In genomic region chr5:1246711-1247431, GRCh38 we compare ENCODE assay signal across 8 cellular contexts. TPM values are rescaled to one million over a fixed set of nuclear protein-coding genes. Genes with fewer than 3 reads are reported as not detected.
DNase-seq lines count a peak whose midpoint lies in the region; ATAC-seq and TF ChIP-seq lines count a peak whose summit lies in the region.

No MANE protein-coding gene starts in this region.

- H3K27me3 ChIP-seq in Karpas-422 (ENCODE audit: low read length) (no peaks in the 10 kb centered on the region), adipocyte (replicated peaks; ENCODE audit: control insufficient read depth, insufficient read depth, low read length) (peaks cover 23% of the 10 kb centered on the region), right lobe of liver (no peaks in the 10 kb centered on the region)
- no peaks in the 10 kb centered on the region for H3K27me3 ChIP-seq in CD4-positive, alpha-beta memory T cell (ENCODE audit: insufficient read depth, low read length)

- POLR2A ChIA-PET in CD4-positive, alpha-beta memory T cell (lab: Charles Lee; ENCODE audit: partially characterized antibody) = no interaction called here

- H3K4me1 ChIP-seq in Karpas-422 (ENCODE audit: low read length) = no peaks in the 10 kb centered on the region
- no peaks in the 10 kb centered on the region for H3K4me1 ChIP-seq in adipocyte (ENCODE audit: control insufficient read depth, insufficient read depth, low read length)
- no peaks in the 10 kb centered on the region for H3K4me1 ChIP-seq in right lobe of liver
- no peaks in the 10 kb centered on the region for H3K4me1 ChIP-seq in CD4-positive, alpha-beta memory T cell (ENCODE audit: insufficient read depth, low read length)

- 16% methylated on average over 28 of the region's 43 CpGs for WGBS in right lobe of liver (ENCODE audit: insufficient coverage, low coverage, low lambda C conversion rate, missing lambda C conversion rate)

- H3K4me2 ChIP-seq in Karpas-422 (ENCODE audit: low read depth, low read length, poor library complexity, severe bottlenecking) = no peak overlapping the region

- ATAC-seq in right lobe of liver = peak; percentile 18 to 65 (median 50)
- no peak for ATAC-seq in GM19397 (IDR thresholded peaks at IDR 0.05; ENCODE audit: unreplicated experiment)
- no peak for ATAC-seq in GM21526 (IDR thresholded peaks at IDR 0.05; ENCODE audit: low FRiP score, unreplicated experiment)

- H3K4me1 Mint-ChIP-seq in CD4-positive, alpha-beta memory T cell = peaks cover 0 to 3% (median 0%) of the 10 kb centered on the region in 4 donors

- peak overlapping the region in 1 of 7 donors; percentile 30 for H3K27ac Mint-ChIP-seq in CD4-positive, alpha-beta memory T cell

- no peaks in the 10 kb centered on the region for H4K20me1 ChIP-seq in Karpas-422 (ENCODE audit: insufficient read depth, low read depth, low read length)

- intact Hi-C loops in right lobe of liver (cut with DNase I) = no loop called here
- intact Hi-C loops in CD4-positive, alpha-beta memory T cell (cut with micrococcal nuclease) = no loop called here

- H3K36me3 ChIP-seq in Karpas-422 (ENCODE audit: insufficient read depth, low read length) = no peaks in the 10 kb centered on the region
- no peaks in the 10 kb centered on the region for H3K36me3 ChIP-seq in adipocyte (ENCODE audit: control insufficient read depth, insufficient read depth, low read length, severe bottlenecking)
- H3K36me3 ChIP-seq in right lobe of liver = no peaks in the 10 kb centered on the region
- H3K36me3 ChIP-seq in CD4-positive, alpha-beta memory T cell (ENCODE audit: insufficient read depth, low read length) = no peaks in the 10 kb centered on the region

- H3K9me3 ChIP-seq in Karpas-422 (ENCODE audit: low read length) (no peaks in the 10 kb centered on the region), adipocyte (ENCODE audit: control insufficient read depth, low read length) (no peaks in the 10 kb centered on the region), right lobe of liver (no peaks in the 10 kb centered on the region)
- H3K9me3 ChIP-seq in CD4-positive, alpha-beta memory T cell (ENCODE audit: control insufficient read depth in 1 of 2, low read length in 2 of 2) = no peaks in the 10 kb centered on the region

- no peak overlapping the region for H2AFZ ChIP-seq in Karpas-422 (ENCODE audit: low read length)

- H3K9me2 ChIP-seq in Karpas-422 (replicated peaks; ENCODE audit: insufficient read depth, low read length) = no peaks in the 10 kb centered on the region

- DNase-seq in DMS79 (lab: John Stamatoyannopoulos, UW) = peak; percentile 46
- DNase-seq in Karpas-422 = peak; percentile 61
- peak; percentile 35 for DNase-seq in adipocyte (ENCODE audit: low read depth)
- peak in 2 of 3 donors; percentile 42 to 55 for DNase-seq in right lobe of liver
- no peak for DNase-seq in CD4-positive, alpha-beta memory T cell
- no peak for DNase-seq in NCI-H1694 (lab: John Stamatoyannopoulos, UW)

- H3K36me3 Mint-ChIP-seq in CD4-positive, alpha-beta memory T cell = no peaks in the 10 kb centered on the region

- TF ChIP-seq POLR2A in right lobe of liver (IDR thresholded peaks at IDR 0.05) = no peak

- peaks cover 0 to 6% of the 10 kb centered on the region in 2 donors for H3K27me3 Mint-ChIP-seq in CD4-positive, alpha-beta memory T cell

- TF ChIP-seq CTCF in right lobe of liver (IDR thresholded peaks at IDR 0.05) = no peak

- H3K4me3 Mint-ChIP-seq in CD4-positive, alpha-beta memory T cell = no peak overlapping the region

- H3K9ac ChIP-seq in Karpas-422 (ENCODE audit: low read length) (no peak overlapping the region), adipocyte (ENCODE audit: low read length) (no peak overlapping the region)

- H3K79me2 ChIP-seq in Karpas-422 (ENCODE audit: low read length) = no peaks in the 10 kb centered on the region

- no peaks in the 10 kb centered on the region for H3K9me3 Mint-ChIP-seq in CD4-positive, alpha-beta memory T cell

- CTCF ChIA-PET in CD4-positive, alpha-beta memory T cell (lab: Charles Lee; ENCODE audit: partially characterized antibody) = no interaction called here

- H3K27ac ChIP-seq in Karpas-422 (ENCODE audit: low read length) (no peak overlapping the region), right lobe of liver (no peak overlapping the region)
- no peak overlapping the region for H3K27ac ChIP-seq in CD4-positive, alpha-beta memory T cell (ENCODE audit: low read depth, low read length)

- H3K4me3 ChIP-seq in Karpas-422 (ENCODE audit: low read length) (no peak overlapping the region), adipocyte (ENCODE audit: low read length) (no peak overlapping the region), right lobe of liver (no peak overlapping the region)
- H3K4me3 ChIP-seq in CD4-positive, alpha-beta memory T cell (ENCODE audit: low read length in 2 of 2) = no peak overlapping the region

RNA-seq across cellular contexts. Expression of gene SLC6A18, which starts 21.7 kb away (rescaled TPM):
- total RNA-seq in Karpas-422 (2014; rRNA removed; shearing (Covaris generic); ENCODE audit: low replicate concordance) = not detected in 2 replicates
- not detected for total RNA-seq in right lobe of liver
- total RNA-seq in CD4-positive, alpha-beta memory T cell = not detected
- polyA plus RNA-seq in CD4-positive, alpha-beta memory T cell = not detected

RNA-seq across cellular contexts. Expression of gene SLC6A19, which starts 45.5 kb away (rescaled TPM):
- total RNA-seq in Karpas-422 (2014; rRNA removed; shearing (Covaris generic); ENCODE audit: low replicate concordance) = not detected in 2 replicates
- total RNA-seq in right lobe of liver = under 1 TPM; 0.12 to 0.93 (median 0.41) TPM
- total RNA-seq in CD4-positive, alpha-beta memory T cell = not detected
- not detected for polyA plus RNA-seq in CD4-positive, alpha-beta memory T cell

RNA-seq across cellular contexts. Expression of gene TERT, which starts 48.0 kb away (rescaled TPM):
- 2.2 and 3.3 TPM in 2 replicates for total RNA-seq in Karpas-422 (2014; rRNA removed; shearing (Covaris generic); ENCODE audit: low replicate concordance)
- not detected for total RNA-seq in right lobe of liver
- not detected for total RNA-seq in CD4-positive, alpha-beta memory T cell
- under 1 TPM; 0.12 to 0.13 TPM for polyA plus RNA-seq in CD4-positive, alpha-beta memory T cell

Comparison
In these comparisons a context has a peak if more than half of its experiments do, and no peak if none do; other contexts are left out.
1. DNase-seq: peak in DMS79 (single experiment), Karpas-422 (single experiment), adipocyte (single experiment) and right lobe of liver (2 of 3); none in CD4-positive, alpha-beta memory T cell (0 of 5) and NCI-H1694 (single experiment).
2. ATAC-seq: peak in right lobe of liver (4 of 4); none in GM19397 (single experiment) and GM21526 (single experiment).